ENCODE assay signal across 11 cellular contexts in genomic region chr5:68255305-68256130, GRCh38. TPM values are rescaled to one million over a fixed set of nuclear protein-coding genes. Genes with fewer than 3 reads are reported as not detected.
DNase-seq lines count a peak whose midpoint lies in the region; ATAC-seq and TF ChIP-seq lines count a peak whose summit lies in the region.
"Had no signal": no experiment of that assay in that cellular context is flagged by ENCODE, and none has a peak within 500 bp of the region (broad histone marks: within the 10 kb centered on the region; RNA-seq: fewer than 3 reads in every experiment).

No MANE protein-coding gene starts in this region.

- no peaks in the 10 kb centered on the region for H3K9me3 Mint-ChIP-seq in activated naive CD4-positive, alpha-beta T cell treated with anti-CD3 and anti-CD28 coated beads, Interleukin-2, amount 50 U/mL, for 72 hours
- no peaks in the 10 kb centered on the region for H3K9me3 Mint-ChIP-seq in mesothelial cell of epicardium

- peaks cover 69% of the 10 kb centered on the region for H3K4me1 Mint-ChIP-seq in mesothelial cell of epicardium

- CTCF ChIA-PET in HEK293T (lab: Yijun Ruan, JAX) = no interaction called here

- no peaks in the 10 kb centered on the region for H3K27me3 Mint-ChIP-seq in mesothelial cell of epicardium (ENCODE audit: low read depth)

- H3K4me3 Mint-ChIP-seq in mesothelial cell of epicardium = no peak overlapping the region

- no peak for ATAC-seq in left cardiac atrium
- peak; percentile 36 for ATAC-seq in activated naive CD4-positive, alpha-beta T cell treated with anti-CD3 and anti-CD28 coated beads, Interleukin-2, amount 50 U/mL, for 72 hours
- no peak for ATAC-seq in aorta (ENCODE audit: low FRiP score)
- no peak for ATAC-seq in SK-N-SH treated with all-trans-retinoic acid at 6 μM for 48 hours
- ATAC-seq: Panc1 had no signal

- peaks cover 0 to 21% of the 10 kb centered on the region in 2 donors for H3K36me3 Mint-ChIP-seq in activated naive CD4-positive, alpha-beta T cell treated with anti-CD3 and anti-CD28 coated beads, Interleukin-2, amount 50 U/mL, for 72 hours
- H3K36me3 Mint-ChIP-seq in mesothelial cell of epicardium = no peaks in the 10 kb centered on the region

- no peak for DNase-seq in left ventricle myocardium inferior
- DNase-seq in left cardiac atrium = no peak
- DNase-seq in activated naive CD4-positive, alpha-beta T cell treated with anti-CD3 and anti-CD28 coated beads, Interleukin-2, amount 50 U/mL, for 72 hours (ENCODE audit: low spot score in 2 of 2) = no peak
- DNase-seq in mesothelial cell of epicardium (ENCODE audit: low spot score in 2 of 2, unreplicated experiment in 2 of 2) = no peak
- DNase-seq in aorta = no peak
- DNase-seq in iPS-NIHi7 (ENCODE audit: extremely low spot score) = no peak
- no peak for DNase-seq in HEK293T (ENCODE audit: extremely low spot score)
- DNase-seq: cortex of kidney, NCI-H1436 had no signal

- POLR2A ChIA-PET in HEK293T (lab: Yijun Ruan, JAX) = no interaction called here

- TF ChIP-seq CTCF in left ventricle myocardium inferior (IDR thresholded peaks at IDR 0.05; ENCODE audit: borderline replicate concordance) (no peak), mesothelial cell of epicardium (IDR thresholded peaks at IDR 0.05; ENCODE audit: unreplicated experiment) (no peak)

- H3K9me3 ChIP-seq in left ventricle myocardium inferior (replicated peaks) (no peaks in the 10 kb centered on the region), aorta (ENCODE audit: control insufficient read depth, low read length) (no peaks in the 10 kb centered on the region)

- H3K36me3 ChIP-seq in left ventricle myocardium inferior (no peaks in the 10 kb centered on the region), aorta (ENCODE audit: control insufficient read depth in 1 of 2, insufficient read depth in 2 of 2, low read length in 1 of 2) (no peaks in the 10 kb centered on the region)

- H3K4me3 ChIP-seq in left ventricle myocardium inferior (peak overlapping the region; percentile 8), aorta (ENCODE audit: low read length in 2 of 2) (no peak overlapping the region)

- 78% methylated on average over 6 of the region's 6 CpGs for WGBS in aorta, 2 donors

- no peaks in the 10 kb centered on the region for H3K27me3 ChIP-seq in left ventricle myocardium inferior (ENCODE audit: low read depth)
- no peaks in the 10 kb centered on the region for H3K27me3 ChIP-seq in aorta (ENCODE audit: control insufficient read depth in 1 of 2, insufficient read depth in 2 of 2, low read length in 1 of 2)

- H3K4me1 ChIP-seq in left ventricle myocardium inferior (peaks cover 100% of the 10 kb centered on the region), aorta (ENCODE audit: control insufficient read depth in 1 of 2, insufficient read depth in 2 of 2, low read length in 2 of 2) (peaks cover 8 to 46% of the 10 kb centered on the region in 2 donors)

- peak overlapping the region; percentile 41 to 78 for H3K27ac Mint-ChIP-seq in activated naive CD4-positive, alpha-beta T cell treated with anti-CD3 and anti-CD28 coated beads, Interleukin-2, amount 50 U/mL, for 72 hours
- H3K27ac Mint-ChIP-seq in mesothelial cell of epicardium = peak overlapping the region; percentile 26

- intact Hi-C loops in left ventricle myocardium inferior (cut with micrococcal nuclease) = loop anchor here (10.0 kb wide), 1 partner anchor 1011 kb away; no protein-coding TSS in a partner anchor
- intact Hi-C loops in left cardiac atrium (cut with DNase I) = loop anchor here (10.0 kb wide), 3 partner anchors 451 to 1011 kb away; no protein-coding TSS in a partner anchor
- intact Hi-C loops in aorta (cut with DNase I) = no loop called here

- peak overlapping the region; percentile 91 for H3K27ac ChIP-seq in left ventricle myocardium inferior (replicated peaks)
- H3K27ac ChIP-seq in aorta (ENCODE audit: low read depth in 1 of 2, low read length in 2 of 2) = peak overlapping the region; percentile 14 to 67

TF ChIP-seq in HEK293T, 16 proteins besides CTCF, POLR2A, EP300 and RAD21:
- no peak for TF ChIP-seq TARDBP (IDR thresholded peaks at IDR 0.05)

TF ChIP-seq in SK-N-SH treated with all-trans-retinoic acid at 6 μM for 48 hours, 23 proteins besides CTCF, POLR2A, EP300 and RAD21 (continues in another document):
- TF ChIP-seq CREB5 (CRISPR knock-in tag; IDR thresholded peaks at IDR 0.05; ENCODE audit: low read depth) = no peak
- no peak for TF ChIP-seq ARNTL (CRISPR knock-in tag; IDR thresholded peaks at IDR 0.05; ENCODE audit: borderline replicate concordance, low read depth)
- TF ChIP-seq PATZ1 (CRISPR knock-in tag; IDR thresholded peaks at IDR 0.05; ENCODE audit: borderline replicate concordance) = no peak
- TF ChIP-seq ZC3H10 (CRISPR knock-in tag; IDR thresholded peaks at IDR 0.05) = no peak
- TF ChIP-seq OSR1 (CRISPR knock-in tag; IDR thresholded peaks at IDR 0.05) = no peak
- TF ChIP-seq TOX (CRISPR knock-in tag; IDR thresholded peaks at IDR 0.05; ENCODE audit: borderline replicate concordance) = no peak
- no peak for TF ChIP-seq ZNF565 (CRISPR knock-in tag; conservative IDR thresholded peaks at IDR 0.05; ENCODE audit: low read depth)
- no peak for TF ChIP-seq ZNF70 (CRISPR knock-in tag; IDR thresholded peaks at IDR 0.05)
- TF ChIP-seq ZFP3 (CRISPR knock-in tag; IDR thresholded peaks at IDR 0.05) = no peak
- no peak for TF ChIP-seq POU6F1 (CRISPR knock-in tag; IDR thresholded peaks at IDR 0.05; ENCODE audit: borderline replicate concordance, low read depth)
- no peak for TF ChIP-seq ZNF8 (CRISPR knock-in tag; IDR thresholded peaks at IDR 0.05)

RNA-seq across cellular contexts. Expression of gene PIK3R1, which starts 40.0 kb away (rescaled TPM):
- 132 TPM for total RNA-seq in left ventricle myocardium inferior
- 100 to 1,000 TPM in 1 of 2 donors, 10 to 100 TPM in 1; 61.8 to 127 TPM for total RNA-seq in left cardiac atrium
- total RNA-seq in activated naive CD4-positive, alpha-beta T cell treated with anti-CD3 and anti-CD28 coated beads, Interleukin-2, amount 50 U/mL, for 72 hours = 10 to 100 TPM; 24.7 to 54.8 TPM
- total RNA-seq in mesothelial cell of epicardium = 77.3 to 80.4 TPM (median 79.0 TPM) in 3 replicates
- total RNA-seq in aorta = 100 to 1,000 TPM in 1 of 2 donors, 10 to 100 TPM in 1; 63.4 to 132 TPM
- 10 to 100 TPM; 12.3 to 23.2 TPM for polyA plus RNA-seq in aorta

Comparison
In these comparisons a context has a peak if more than half of its experiments do, and no peak if none do; other contexts are left out.
1. ATAC-seq: peak in activated naive CD4-positive, alpha-beta T cell treated with anti-CD3 and anti-CD28 coated beads, Interleukin-2, amount 50 U/mL, for 72 hours (2 of 2); none in left cardiac atrium (0 of 2), aorta (single experiment) and SK-N-SH treated with all-trans-retinoic acid at 6 μM for 48 hours (single experiment).
2. intact Hi-C loops: an anchor here in left ventricle myocardium inferior (10.0 kb wide) and left cardiac atrium (10.0 kb wide); none called in aorta.